9 cellular contexts compared by ENCODE assay signal in genomic region chr7:118311121-118311803, GRCh38.
DNase-seq lines count a peak whose midpoint lies in the region; ATAC-seq, FAIRE-seq and TF ChIP-seq lines count a peak whose summit lies in the region.
"Had no signal": no experiment of that assay in that cellular context is flagged by ENCODE, and none has a peak within 500 bp of the region (broad histone marks: within the 10 kb centered on the region; RNA-seq: fewer than 3 reads in every experiment).

No MANE protein-coding gene starts in this region.

- WGBS in mammary epithelial cell (ENCODE audit: low coverage, missing lambda C conversion rate) = 0% methylated on average over 1 of the region's 1 CpG
- 16 to 26% (median 22%) methylated on average over 1 of the region's 1 CpG for WGBS in spleen, 5 donors

- H3K27ac ChIP-seq in mammary epithelial cell (ENCODE audit: insufficient read depth, low read depth, low read length) (no peak overlapping the region), spleen (no peak overlapping the region)
- H3K27ac ChIP-seq: heart left ventricle had no signal

- no peak overlapping the region for H2AFZ ChIP-seq in mammary epithelial cell (ENCODE audit: low read depth, low read length)

- H3K4me1 ChIP-seq in mammary epithelial cell (ENCODE audit: insufficient read depth, low read length) (peaks cover 8% of the 10 kb centered on the region), spleen (no peaks in the 10 kb centered on the region)
- H3K4me1 ChIP-seq: heart left ventricle had no signal

- peak overlapping the region; percentile 41 for H3K4me2 ChIP-seq in mammary epithelial cell (ENCODE audit: insufficient read depth, low read depth, low read length)

- no peaks in the 10 kb centered on the region for H3K79me2 ChIP-seq in mammary epithelial cell (ENCODE audit: insufficient read depth, low read length)

- FAIRE-seq in GM18507 (lab: Jason Lieb, UNC) = peak; percentile 72
- no peak for FAIRE-seq in D721Med (lab: Jason Lieb, UNC)

- H3K9ac ChIP-seq in mammary epithelial cell (ENCODE audit: insufficient read depth, low read length) = no peak overlapping the region

- intact Hi-C loops in mammary epithelial cell (cut with micrococcal nuclease) = no loop called here
- intact Hi-C loops in spleen (cut with DNase I; ENCODE audit: low total_unique reads) = no loop called here

- no peak overlapping the region for H3K4me3 ChIP-seq in mammary epithelial cell (replicated peaks in 1 of 3; ENCODE audit: insufficient read depth in 1 of 3, low read depth in 2 of 3, low read length in 3 of 3)
- H3K4me3 ChIP-seq in spleen = no peak overlapping the region
- H3K4me3 ChIP-seq: heart left ventricle had no signal

- no peaks in the 10 kb centered on the region for H4K20me1 ChIP-seq in mammary epithelial cell (ENCODE audit: insufficient read depth, low read length)

- ATAC-seq in GM21717 (IDR thresholded peaks at IDR 0.05; ENCODE audit: unreplicated experiment) (peak; percentile 81), HG03565 (IDR thresholded peaks at IDR 0.05; ENCODE audit: unreplicated experiment) (peak; percentile 82)
- ATAC-seq: heart left ventricle had no signal

- TF ChIP-seq POLR2A in spleen (IDR thresholded peaks at IDR 0.05) = no peak

- CTCF ChIA-PET in mammary epithelial cell (lab: Charles Lee; ENCODE audit: low non-redundant PET) = no interaction called here

- DNase-seq in GM18507 (ENCODE audit: extremely low spot score, insufficient read length, low read depth) (no peak), mammary epithelial cell (peak; percentile 79), NCI-H510A (lab: John Stamatoyannopoulos, UW) (no peak), D721Med (ENCODE audit: insufficient read length, low spot score) (no peak), spleen (no peak)
- DNase-seq in activated CD4-positive, CD25-positive, alpha-beta regulatory T cell (lab: John Stamatoyannopoulos, UW) = no peak
- DNase-seq: heart left ventricle had no signal

- H3K9me3 ChIP-seq in mammary epithelial cell (replicated peaks; ENCODE audit: insufficient read depth, low read length) (no peaks in the 10 kb centered on the region), spleen (peaks cover 0 to 38% (median 13%) of the 10 kb centered on the region in 8 donors)

- in situ Hi-C loops in mammary epithelial cell (cut with MboI; ENCODE audit: low sequenced_read_pairs in 2 of 2) = no loop called here

- dilution Hi-C loops in mammary epithelial cell (cut with HindIII; ENCODE audit: low sequenced_read_pairs) = no loop called here

- H3K36me3 ChIP-seq in mammary epithelial cell (ENCODE audit: insufficient read depth, low read length) = no peaks in the 10 kb centered on the region
- no peaks in the 10 kb centered on the region for H3K36me3 ChIP-seq in spleen
- H3K36me3 ChIP-seq: heart left ventricle had no signal

- TSS peak; percentile 95 for BruUV-seq in mammary epithelial cell (replicated peaks; lab: Mats Ljungman, UMichigan)

- TF ChIP-seq CTCF in mammary epithelial cell (conservative IDR thresholded peaks at IDR 0.05 in 1 of 2, IDR thresholded peaks at IDR 0.05 in 1 of 2; ENCODE audit: extremely low read depth in 1 of 2, insufficient read depth in 1 of 2, low read depth in 1 of 2, low read length in 2 of 2) (no peak), D721Med (IDR thresholded peaks at IDR 0.05; ENCODE audit: insufficient read depth, missing control alignments) (no peak), spleen (IDR thresholded peaks at IDR 0.05 in 8 of 11, conservative IDR thresholded peaks at IDR 0.05 in 3 of 11) (no peak)

- H3K27me3 ChIP-seq in mammary epithelial cell (ENCODE audit: insufficient read depth, low read length) = no peaks in the 10 kb centered on the region
- H3K27me3 ChIP-seq in spleen (replicated peaks in 1 of 7) = no peaks in the 10 kb centered on the region
